Comparison of ENCODE assay signal across 19 cellular contexts in the genomic region with DNA sequence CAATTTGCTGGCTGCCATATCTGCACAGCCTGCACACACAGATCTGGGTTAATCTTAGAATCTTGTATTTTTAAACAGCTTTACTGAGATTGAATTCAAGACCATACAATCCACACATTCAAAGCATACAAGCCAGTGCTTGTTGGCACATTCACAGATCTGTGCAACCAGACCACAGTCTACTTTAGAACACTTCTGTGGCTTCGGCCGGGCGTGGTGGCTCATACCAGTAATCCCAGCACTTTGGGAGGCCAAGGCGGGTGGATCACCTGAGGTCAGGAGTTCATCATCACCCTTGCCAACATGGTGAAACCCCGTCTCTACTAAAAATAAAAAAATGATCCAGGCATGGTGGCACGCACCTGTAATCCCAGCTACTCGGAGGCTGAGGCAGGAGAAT.
"Had no signal": no experiment of that assay in that cellular context is flagged by ENCODE, and none has a peak within 500 bp of the region (broad histone marks: within the 10 kb centered on the region; RNA-seq: fewer than 3 reads in every experiment).

No MANE protein-coding gene starts in this region.

- H3K4me3 ChIP-seq: colonic mucosa, esophagus muscularis mucosa, gastrocnemius medialis, heart right ventricle, left lung, lower lobe of right lung had no signal

- H3K9me3 Mint-ChIP-seq: dendritic cell treated with granulocyte-macrophage colony-stimulating factor and Interleukin-4, amounts not matched to agents 40 ng/mL and 50 ng/mL, for 4 days; effector memory CD8-positive, alpha-beta T cell; endodermal cell; memory B cell had no signal

- H3K27me3 ChIP-seq: colonic mucosa had no signal

- H3K36me3 Mint-ChIP-seq: memory B cell had no signal

- H3K9me3 ChIP-seq: colonic mucosa, gastrocnemius medialis, lower lobe of right lung had no signal

- ATAC-seq: effector memory CD8-positive, alpha-beta T cell; gastrocnemius medialis; heart right ventricle; left cardiac atrium; left lung; left ventricle myocardium superior; lower lobe of right lung had no signal

- H3K4me3 Mint-ChIP-seq: dendritic cell treated with granulocyte-macrophage colony-stimulating factor and Interleukin-4, amounts not matched to agents 40 ng/mL and 50 ng/mL, for 4 days; effector memory CD8-positive, alpha-beta T cell; endodermal cell; memory B cell had no signal

- H3K4me1 ChIP-seq: colonic mucosa, esophagus muscularis mucosa, gastrocnemius medialis, heart right ventricle, left lung, lower lobe of right lung had no signal

- H3K27ac ChIP-seq: colonic mucosa, esophagus muscularis mucosa, gastrocnemius medialis, heart right ventricle, left lung, lower lobe of right lung had no signal

- H3K27ac Mint-ChIP-seq: dendritic cell treated with granulocyte-macrophage colony-stimulating factor and Interleukin-4, amounts not matched to agents 40 ng/mL and 50 ng/mL, for 4 days; effector memory CD8-positive, alpha-beta T cell; endodermal cell; memory B cell had no signal

- DNase-seq: colonic mucosa; cortex of kidney; effector CD8-positive, alpha-beta T cell; effector memory CD8-positive, alpha-beta T cell; endodermal cell; foreskin melanocyte; gastrocnemius medialis; glutamatergic neuron; heart right ventricle; hippocampal formation; left cardiac atrium; left lung; left ventricle myocardium superior; lower lobe of right lung; mesendoderm; midbrain had no signal

- H3K36me3 ChIP-seq: colonic mucosa, esophagus muscularis mucosa, gastrocnemius medialis, heart right ventricle, left lung, lower lobe of right lung had no signal

- H3K4me1 Mint-ChIP-seq: endodermal cell, memory B cell had no signal
